In genomic region chr1:145720556-145720877, GRCh38 we compare ENCODE assay signal across 10 cellular contexts. TPM values are rescaled to one million over a fixed set of nuclear protein-coding genes. Genes with fewer than 3 reads are reported as not detected.
DNase-seq lines count a peak whose midpoint lies in the region; ATAC-seq and TF ChIP-seq lines count a peak whose summit lies in the region.
"Had no signal": no experiment of that assay in that cellular context is flagged by ENCODE, and none has a peak within 500 bp of the region (broad histone marks: within the 10 kb centered on the region; RNA-seq: fewer than 3 reads in every experiment).

No MANE protein-coding gene starts in this region.

- H3K27me3 Mint-ChIP-seq in activated CD8-positive, alpha-beta memory T cell treated with anti-CD3 and anti-CD28 coated beads, Interleukin-2, amount 10 ng/mL, durations not matched to agents 7 days and 5 days: peaks cover 11% of the 10 kb centered on the region
- H3K27me3 Mint-ChIP-seq in activated naive CD8-positive, alpha-beta T cell treated with anti-CD3 and anti-CD28 coated beads for 36 hours: peaks cover 18% of the 10 kb centered on the region

- H3K36me3 Mint-ChIP-seq in activated CD8-positive, alpha-beta memory T cell treated with anti-CD3 and anti-CD28 coated beads, Interleukin-2, amount 10 ng/mL, durations not matched to agents 7 days and 5 days: no peaks in the 10 kb centered on the region
- H3K36me3 Mint-ChIP-seq in activated naive CD8-positive, alpha-beta T cell treated with anti-CD3 and anti-CD28 coated beads for 36 hours: no peaks in the 10 kb centered on the region

- peak; percentile 3 for ATAC-seq in activated CD8-positive, alpha-beta memory T cell treated with anti-CD3 and anti-CD28 coated beads, Interleukin-2, amount 10 ng/mL, durations not matched to agents 7 days and 5 days
- no peak for ATAC-seq in thoracic aorta (ENCODE audit: insufficient number of reproducible peaks, low FRiP score, low read depth)
- ATAC-seq in GM21367 (IDR thresholded peaks at IDR 0.05; ENCODE audit: unreplicated experiment): no peak

- TF ChIP-seq CTCF in thoracic aorta (IDR thresholded peaks at IDR 0.05): no peak

- no peaks in the 10 kb centered on the region for H3K36me3 ChIP-seq in thoracic aorta

- H3K27ac Mint-ChIP-seq in activated CD8-positive, alpha-beta memory T cell treated with anti-CD3 and anti-CD28 coated beads, Interleukin-2, amount 10 ng/mL, durations not matched to agents 7 days and 5 days: peak overlapping the region; percentile 81
- H3K27ac Mint-ChIP-seq in activated naive CD8-positive, alpha-beta T cell treated with anti-CD3 and anti-CD28 coated beads for 36 hours: no peak overlapping the region

- no peak for DNase-seq in activated CD8-positive, alpha-beta memory T cell treated with anti-CD3 and anti-CD28 coated beads, Interleukin-2, amount 10 ng/mL, durations not matched to agents 7 days and 5 days
- no peak for DNase-seq in activated CD8-positive, alpha-beta memory T cell treated with anti-CD3 and anti-CD28 coated beads, Interleukin-2, amount 50 U/mL, for 4 hours
- no peak for DNase-seq in activated naive CD8-positive, alpha-beta T cell treated with anti-CD3 and anti-CD28 coated beads for 36 hours
- no peak for DNase-seq in thoracic aorta (ENCODE audit: low spot score)
- no peak for DNase-seq in RPMI8226
- DNase-seq in amygdala (lab: John Stamatoyannopoulos, UW): no peak

- CTCF ChIA-PET in activated CD8-positive, alpha-beta memory T cell treated with anti-CD3 and anti-CD28 coated beads, Interleukin-2, amount 10 ng/mL, durations not matched to agents 7 days and 5 days (lab: Charles Lee): interaction anchor here (0.6 to 2.9 kb wide), 15 partner anchors 9 to 127 kb away, joined by 3 to 15 read pairs (median 4); no protein-coding TSS in a partner anchor

- peak overlapping the region; percentile 70 for H3K4me3 Mint-ChIP-seq in activated CD8-positive, alpha-beta memory T cell treated with anti-CD3 and anti-CD28 coated beads, Interleukin-2, amount 10 ng/mL, durations not matched to agents 7 days and 5 days
- H3K4me3 Mint-ChIP-seq in activated naive CD8-positive, alpha-beta T cell treated with anti-CD3 and anti-CD28 coated beads for 36 hours: peak overlapping the region; percentile 78

- peaks cover 55% of the 10 kb centered on the region for H3K4me1 Mint-ChIP-seq in activated CD8-positive, alpha-beta memory T cell treated with anti-CD3 and anti-CD28 coated beads, Interleukin-2, amount 10 ng/mL, durations not matched to agents 7 days and 5 days
- H3K4me1 Mint-ChIP-seq in activated naive CD8-positive, alpha-beta T cell treated with anti-CD3 and anti-CD28 coated beads for 36 hours: peaks cover 22% of the 10 kb centered on the region

- H3K4me3 ChIP-seq in iPS-18c (ENCODE audit: insufficient read depth, low read depth, low read length) (peak overlapping the region; percentile 50; the same call in 1 of the 2 replicates), thoracic aorta (peak overlapping the region; percentile 74)

- H3K9me3 ChIP-seq in iPS-18c (ENCODE audit: control insufficient read depth, insufficient read depth, low read length): no peaks in the 10 kb centered on the region
- no peaks in the 10 kb centered on the region for H3K9me3 ChIP-seq in thoracic aorta

- H3K27ac ChIP-seq in thoracic aorta: no peak overlapping the region
- H3K27ac ChIP-seq: HL-60 had no signal

- no peaks in the 10 kb centered on the region for H3K9me3 Mint-ChIP-seq in activated CD8-positive, alpha-beta memory T cell treated with anti-CD3 and anti-CD28 coated beads, Interleukin-2, amount 10 ng/mL, durations not matched to agents 7 days and 5 days (ENCODE audit: low read depth)
- no peaks in the 10 kb centered on the region for H3K9me3 Mint-ChIP-seq in activated naive CD8-positive, alpha-beta T cell treated with anti-CD3 and anti-CD28 coated beads for 36 hours

- H3K4me1 ChIP-seq in thoracic aorta (ENCODE audit: control insufficient read depth in 1 of 2, low read depth in 2 of 2): peaks cover 3 to 11% of the 10 kb centered on the region in 2 donors

- no peaks in the 10 kb centered on the region for H3K27me3 ChIP-seq in thoracic aorta (replicated peaks; ENCODE audit: insufficient read depth)

RNA-seq across cellular contexts. Expression of gene CD160, which starts 1.2 kb away (rescaled TPM):
- 1 to 10 TPM; 3.9 to 5.4 TPM for total RNA-seq in activated CD8-positive, alpha-beta memory T cell treated with anti-CD3 and anti-CD28 coated beads, Interleukin-2, amount 10 ng/mL, durations not matched to agents 7 days and 5 days
- total RNA-seq in activated naive CD8-positive, alpha-beta T cell treated with anti-CD3 and anti-CD28 coated beads for 36 hours: 10 to 100 TPM; 14.2 to 14.4 TPM
- under 1 TPM in 1 of 2 donors, not detected in 1; 0.28 TPM for total RNA-seq in thoracic aorta
- total RNA-seq: lung microvascular endothelial cell had no signal

RNA-seq across cellular contexts. Expression of gene PDZK1, which starts 13.3 kb away (rescaled TPM):
- total RNA-seq in activated CD8-positive, alpha-beta memory T cell treated with anti-CD3 and anti-CD28 coated beads, Interleukin-2, amount 10 ng/mL, durations not matched to agents 7 days and 5 days: under 1 TPM in 1 of 2 experiments, not detected in 1; 0.12 TPM
- not detected for total RNA-seq in activated naive CD8-positive, alpha-beta T cell treated with anti-CD3 and anti-CD28 coated beads for 36 hours
- total RNA-seq in thoracic aorta: 1 to 10 TPM; 1.3 to 7.4 TPM
- total RNA-seq: lung microvascular endothelial cell had no signal
